ENCODE assay signal across 8 cellular contexts in the genomic region with DNA sequence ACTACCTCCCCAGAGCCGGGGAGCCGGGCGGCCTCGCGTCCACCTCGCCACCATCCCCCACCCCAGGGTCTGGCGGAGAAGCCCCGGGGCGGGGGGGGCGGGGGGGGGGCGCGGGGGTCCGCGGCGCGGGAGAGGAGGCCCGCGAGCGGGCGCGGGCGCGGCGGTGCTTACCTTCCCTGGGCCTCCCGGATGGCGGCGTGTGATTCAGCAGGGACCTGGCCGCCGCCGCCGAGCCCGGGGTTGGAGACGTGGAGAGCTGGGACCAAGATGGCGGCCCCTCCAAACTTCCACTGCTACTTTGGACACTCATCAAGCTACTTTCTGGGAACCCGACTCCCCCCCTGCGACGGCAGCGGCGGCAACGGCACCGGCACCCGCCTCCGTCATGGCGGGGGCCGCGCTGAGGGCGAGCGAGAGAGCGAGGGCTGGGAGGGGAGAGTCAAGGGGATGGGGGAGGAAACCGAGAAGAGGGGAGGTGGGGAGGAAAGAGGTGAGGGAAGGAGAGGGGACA.
A peak's percentile ranks its signal among the peaks of the same experiment; 100 is the strongest.
DNase-seq lines count a peak whose midpoint lies in the region; ATAC-seq lines count a peak whose summit lies in the region.

No MANE protein-coding gene starts in this region.

- no peaks in the 10 kb centered on the region for H3K27me3 ChIP-seq in endocrine pancreas (ENCODE audit: control insufficient read depth, insufficient read depth, low read length)

- peak; percentile 29 for DNase-seq in NCI-H2029 (lab: John Stamatoyannopoulos, UW)
- no peak for DNase-seq in NCI-H2029 treated with DMSO at 0.1 percent for 48 hours (lab: John Stamatoyannopoulos, UW)
- DNase-seq in NCI-H446 treated with DMSO at 0.1 percent for 48 hours (lab: John Stamatoyannopoulos, UW) = peak; percentile 51
- peak in 2 of 3 experiments; percentile 38 to 58 for DNase-seq in activated CD8-positive, alpha-beta memory T cell treated with anti-CD3 and anti-CD28 coated beads for 48 hours (ENCODE audit: low read depth in 2 of 3, low spot score in 2 of 3)
- peak; percentile 50 for DNase-seq in midbrain (lab: John Stamatoyannopoulos, UW)
- DNase-seq in stimulated activated CD8-positive, alpha-beta memory T cell treated with anti-CD3 and anti-CD28 coated beads, Interleukin-15, amount 100 ng/mL, for 4 hours (ENCODE audit: low read depth in 2 of 2) = peak; percentile 41 to 45

- H3K4me3 ChIP-seq in endocrine pancreas (ENCODE audit: control insufficient read depth, insufficient read depth, low read length) = no peak overlapping the region

- peak overlapping the region; percentile 95 for H3K9ac ChIP-seq in endocrine pancreas (ENCODE audit: control insufficient read depth, insufficient read depth, low read length)

- ATAC-seq in HG03025 (IDR thresholded peaks at IDR 0.05; ENCODE audit: low FRiP score, unreplicated experiment) = peak; percentile 32

- peaks cover 8% of the 10 kb centered on the region for H3K4me1 ChIP-seq in endocrine pancreas (ENCODE audit: control insufficient read depth, insufficient read depth, low read length)

- H3K36me3 ChIP-seq in endocrine pancreas (ENCODE audit: control insufficient read depth, insufficient read depth, low read length) = no peaks in the 10 kb centered on the region

- H3K9me3 ChIP-seq in endocrine pancreas (ENCODE audit: control insufficient read depth, low read length) = no peaks in the 10 kb centered on the region
